ENCODE assay signal across 29 cellular contexts in the genomic region with DNA sequence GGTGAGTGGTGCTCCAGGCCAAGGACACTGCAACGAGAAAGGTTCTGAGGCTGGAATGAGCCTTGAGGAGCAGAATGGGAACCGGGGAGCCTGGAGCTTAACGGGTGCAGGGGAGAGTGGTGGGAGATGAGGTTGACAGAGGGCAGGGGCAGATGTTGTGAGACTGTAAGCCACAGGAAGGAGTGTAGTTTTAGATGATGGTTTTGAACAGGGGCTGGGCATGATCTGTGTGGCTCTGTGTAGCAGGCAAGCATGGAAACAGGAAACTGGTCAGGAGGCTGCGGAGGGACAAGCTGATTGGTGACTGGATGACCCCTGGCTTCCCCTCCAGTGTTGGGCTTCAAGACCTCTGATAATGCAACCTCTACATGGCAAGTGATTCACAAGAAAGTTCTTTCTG. TPM values are rescaled to one million over a fixed set of nuclear protein-coding genes. Genes with fewer than 3 reads are reported as not detected.
"Had no signal": no experiment of that assay in that cellular context is flagged by ENCODE, and none has a peak within 500 bp of the region (broad histone marks: within the 10 kb centered on the region; RNA-seq: fewer than 3 reads in every experiment).

No MANE protein-coding gene starts in this region.

- H3K4me1 ChIP-seq: colonic mucosa, parathyroid adenoma had no signal

- H3K79me2 ChIP-seq: hepatocyte, parathyroid adenoma had no signal

- H3K9ac ChIP-seq: parathyroid adenoma had no signal

- DNase-seq: activated CD4-positive, alpha-beta T cell treated with anti-CD3 and anti-CD28 coated beads, Interleukin-2, amount 10 ng/mL, durations not matched to agents 24 days and 14 days; activated CD8-positive, alpha-beta memory T cell treated with anti-CD3 and anti-CD28 coated beads for 24 hours; activated CD8-positive, alpha-beta memory T cell treated with anti-CD3 and anti-CD28 coated beads, Interleukin-2, amount 50 U/mL, for 4 hours; activated naive CD4-positive, alpha-beta T cell; activated T-cell treated with anti-CD3 and anti-CD28 coated beads, Interleukin-2, amount 50 U/mL, for 24 hours; amniotic stem cell; colonic mucosa; dorsolateral prefrontal cortex; effector memory CD8-positive, alpha-beta T cell; glutamatergic neuron; left ventricle myocardium superior; mammary epithelial cell; midbrain; nucleus accumbens; right cardiac atrium; stimulated activated CD4-positive, alpha-beta T cell treated with anti-CD3 and anti-CD28 coated beads, Interleukin-12 subunit alpha, Interleukin-12 subunit beta, amount 100 ng/mL, for 4 hours; stomach; T-cell had no signal

- H3K4me2 ChIP-seq: hepatocyte had no signal

- H3K9me3 ChIP-seq: breast epithelium, colonic mucosa, esophagus muscularis mucosa, stomach, suprapubic skin, tibial nerve had no signal

- ATAC-seq: effector memory CD8-positive, alpha-beta T cell; left ventricle myocardium superior; natural killer cell treated with Interleukin-12 subunit alpha and Interleukin-12 subunit beta and Interleukin-15 and Interleukin-18, amount 100 ng/mL, for 72 hours; right cardiac atrium; T-cell had no signal

- H3K27me3 ChIP-seq: breast epithelium, colonic mucosa, dorsolateral prefrontal cortex, esophagus muscularis mucosa, hepatocyte, tibial nerve had no signal

- H2AFZ ChIP-seq: hepatocyte, parathyroid adenoma had no signal

- H3K4me3 ChIP-seq: breast epithelium, colonic mucosa, dorsolateral prefrontal cortex, esophagus muscularis mucosa, hepatocyte, stomach, suprapubic skin, tibial nerve had no signal

- H3K27ac ChIP-seq: breast epithelium, colonic mucosa, dorsolateral prefrontal cortex, esophagus muscularis mucosa, hepatocyte, parathyroid adenoma, stomach, suprapubic skin, tibial nerve had no signal

- FAIRE-seq: frontal cortex had no signal

- H3K36me3 ChIP-seq: breast epithelium, colonic mucosa, esophagus muscularis mucosa, stomach, suprapubic skin, tibial nerve had no signal

RNA-seq across cellular contexts. Expression of gene CNGB1, which starts 1.4 kb away (rescaled TPM):
- total RNA-seq: activated CD4-positive, alpha-beta T cell treated with anti-CD3 and anti-CD28 coated beads, Interleukin-2, amount 10 ng/mL, durations not matched to agents 24 days and 14 days; activated T-helper 2 cell treated with anti-CD3 and anti-CD28 coated beads, Interferon-gamma antibody, Interleukin-2, Interleukin-4, amounts not matched to agents 10 μg/mL and 5 μg/mL and 100 μg/mL, durations not matched to agents 14 hours and 24 hours and 36 hours; breast epithelium; hepatocyte; left ventricle myocardium superior; natural killer cell treated with Interleukin-12 subunit alpha and Interleukin-12 subunit beta and Interleukin-15 and Interleukin-18, amount 100 ng/mL, for 72 hours; right cardiac atrium; skeletal muscle tissue; T-cell; tibial nerve had no signal
- polyA plus RNA-seq: hepatocyte, right cardiac atrium, urinary bladder had no signal
